1 cellular context compared by ENCODE assay signal in genomic region chr17:17468217-17469010, GRCh38.
TF ChIP-seq lines count a peak whose summit lies in the region.

No MANE protein-coding gene starts in this region.

TF ChIP-seq in HCT116, 20 proteins besides CTCF, POLR2A, EP300 and RAD21:
- no peak for TF ChIP-seq FOSL1 (IDR thresholded peaks at IDR 0.05; ENCODE audit: low read depth)
- no peak for TF ChIP-seq JUND (IDR thresholded peaks at IDR 0.05)
- TF ChIP-seq ZNF274 (IDR thresholded peaks at IDR 0.05; ENCODE audit: low read depth, low read length) = no peak
- no peak for TF ChIP-seq REST (IDR thresholded peaks at IDR 0.05; ENCODE audit: low read depth)
- no peak for TF ChIP-seq ELF1 (IDR thresholded peaks at IDR 0.05; ENCODE audit: borderline replicate concordance, low read depth)
- no peak for TF ChIP-seq CBX3 (IDR thresholded peaks at IDR 0.05; ENCODE audit: low read depth)
- no peak for TF ChIP-seq EGR1 (IDR thresholded peaks at IDR 0.05; ENCODE audit: low read depth)
